Comparison of ENCODE assay signal across 8 cellular contexts in genomic region chr1:65148548-65149390, GRCh38. TPM values are rescaled to one million over a fixed set of nuclear protein-coding genes. Genes with fewer than 3 reads are reported as not detected.
DNase-seq lines count a peak whose midpoint lies in the region; ATAC-seq and TF ChIP-seq lines count a peak whose summit lies in the region.

No MANE protein-coding gene starts in this region.

- peaks cover 29% of the 10 kb centered on the region for H3K79me2 ChIP-seq in GM23338 (replicated peaks; ENCODE audit: insufficient read depth)

- no peaks in the 10 kb centered on the region for H3K36me3 ChIP-seq in GM23338 (ENCODE audit: insufficient read depth)
- H3K36me3 ChIP-seq in ectodermal cell (ENCODE audit: control insufficient read depth, insufficient read depth, low read length) = no peaks in the 10 kb centered on the region

- peak overlapping the region; percentile 74 for H3K4me2 ChIP-seq in GM23338

- H3K27me3 ChIP-seq in GM23338 (ENCODE audit: insufficient read depth) (peaks cover 27% of the 10 kb centered on the region), ectodermal cell (ENCODE audit: control insufficient read depth, insufficient read depth, low read length, poor library complexity, severe bottlenecking) (peaks cover 75% of the 10 kb centered on the region)

- DNase-seq in NCI-H1436 (lab: John Stamatoyannopoulos, UW) = peak; percentile 36
- DNase-seq in NCI-H1436 treated with DMSO at 0.1 percent for 48 hours (lab: John Stamatoyannopoulos, UW) = no peak
- peak; percentile 79 for DNase-seq in GM23338 (ENCODE audit: low spot score)
- DNase-seq in KG1 (lab: John Stamatoyannopoulos, UW) = peak; percentile 38
- peak; percentile 36 to 46 for DNase-seq in lung microvascular endothelial cell (ENCODE audit: low read depth in 2 of 2)
- peak; percentile 44 to 47 for DNase-seq in stimulated activated CD8-positive, alpha-beta memory T cell treated with anti-CD3 and anti-CD28 coated beads, Interleukin-7, amount 100 ng/mL, for 48 hours (ENCODE audit: extremely low read depth in 1 of 2, low read depth in 1 of 2)

- H3K27ac Mint-ChIP-seq in GM23338 = peak overlapping the region; percentile 89

- peaks cover 18% of the 10 kb centered on the region for H3K27me3 Mint-ChIP-seq in GM23338 (ENCODE audit: insufficient read depth, low read depth, poor library complexity)

- H3K9me2 ChIP-seq in GM23338 (ENCODE audit: insufficient read depth) = no peaks in the 10 kb centered on the region

- H3K4me1 Mint-ChIP-seq in GM23338 = peaks cover 64% of the 10 kb centered on the region

- H3K4me1 ChIP-seq in GM23338 (ENCODE audit: insufficient read depth) (peaks cover 42% of the 10 kb centered on the region), ectodermal cell (ENCODE audit: control insufficient read depth, insufficient read depth, low read length) (no peaks in the 10 kb centered on the region)

- peaks cover 15% of the 10 kb centered on the region for H3K36me3 Mint-ChIP-seq in GM23338 (ENCODE audit: low read depth)

- peak overlapping the region; percentile 71 for H3K4me3 ChIP-seq in GM23338
- peak overlapping the region; percentile 55 for H3K4me3 ChIP-seq in WI38 (ENCODE audit: low read depth, low read length)
- H3K4me3 ChIP-seq in ectodermal cell (ENCODE audit: insufficient read depth, low read depth, low read length) = peak overlapping the region; percentile 60

- no peak overlapping the region for H2AFZ ChIP-seq in GM23338

- H3K4me3 Mint-ChIP-seq in GM23338 = peak overlapping the region; percentile 93

- peak overlapping the region; percentile 86 for H3K27ac ChIP-seq in GM23338 (ENCODE audit: low read depth)
- no peak overlapping the region for H3K27ac ChIP-seq in ectodermal cell (ENCODE audit: insufficient read depth, low read depth, low read length, poor library complexity, severe bottlenecking)

- H3K9me3 ChIP-seq in ectodermal cell (ENCODE audit: control insufficient read depth, low read length) = no peaks in the 10 kb centered on the region

- 0% methylated on average over 74 to 75 of the region's 75 CpGs for WGBS in ectodermal cell, 2 experiments

- no peaks in the 10 kb centered on the region for H4K20me1 ChIP-seq in GM23338 (replicated peaks; ENCODE audit: insufficient read depth)

- no peaks in the 10 kb centered on the region for H3K9me3 Mint-ChIP-seq in GM23338

- no peak for TF ChIP-seq CTCF in GM23338 (conservative IDR thresholded peaks at IDR 0.05; ENCODE audit: low read depth in 2 of 2)
- no peak for TF ChIP-seq CTCF in WI38 (IDR thresholded peaks at IDR 0.05; ENCODE audit: low read depth, low read length)

- H3F3A ChIP-seq in GM23338 (replicated peaks; ENCODE audit: low read depth) = peaks cover 25% of the 10 kb centered on the region

- ATAC-seq in GM23338 = peak; percentile 52

TF ChIP-seq in GM23338, 12 proteins besides CTCF, POLR2A, EP300 and RAD21:
- TF ChIP-seq JUNB (IDR thresholded peaks at IDR 0.05; ENCODE audit: unreplicated experiment) (no peak), NANOG (IDR thresholded peaks at IDR 0.05; ENCODE audit: borderline replicate concordance) (no peak), ZNF331 (CRISPR knock-in tag; IDR thresholded peaks at IDR 0.05; ENCODE audit: low read depth) (no peak), POLR2AphosphoS5 (IDR thresholded peaks at IDR 0.05; ENCODE audit: low read depth) (peak; percentile 41; the same call in 1 of the 2 replicates)
- TF ChIP-seq, protein P1, sequence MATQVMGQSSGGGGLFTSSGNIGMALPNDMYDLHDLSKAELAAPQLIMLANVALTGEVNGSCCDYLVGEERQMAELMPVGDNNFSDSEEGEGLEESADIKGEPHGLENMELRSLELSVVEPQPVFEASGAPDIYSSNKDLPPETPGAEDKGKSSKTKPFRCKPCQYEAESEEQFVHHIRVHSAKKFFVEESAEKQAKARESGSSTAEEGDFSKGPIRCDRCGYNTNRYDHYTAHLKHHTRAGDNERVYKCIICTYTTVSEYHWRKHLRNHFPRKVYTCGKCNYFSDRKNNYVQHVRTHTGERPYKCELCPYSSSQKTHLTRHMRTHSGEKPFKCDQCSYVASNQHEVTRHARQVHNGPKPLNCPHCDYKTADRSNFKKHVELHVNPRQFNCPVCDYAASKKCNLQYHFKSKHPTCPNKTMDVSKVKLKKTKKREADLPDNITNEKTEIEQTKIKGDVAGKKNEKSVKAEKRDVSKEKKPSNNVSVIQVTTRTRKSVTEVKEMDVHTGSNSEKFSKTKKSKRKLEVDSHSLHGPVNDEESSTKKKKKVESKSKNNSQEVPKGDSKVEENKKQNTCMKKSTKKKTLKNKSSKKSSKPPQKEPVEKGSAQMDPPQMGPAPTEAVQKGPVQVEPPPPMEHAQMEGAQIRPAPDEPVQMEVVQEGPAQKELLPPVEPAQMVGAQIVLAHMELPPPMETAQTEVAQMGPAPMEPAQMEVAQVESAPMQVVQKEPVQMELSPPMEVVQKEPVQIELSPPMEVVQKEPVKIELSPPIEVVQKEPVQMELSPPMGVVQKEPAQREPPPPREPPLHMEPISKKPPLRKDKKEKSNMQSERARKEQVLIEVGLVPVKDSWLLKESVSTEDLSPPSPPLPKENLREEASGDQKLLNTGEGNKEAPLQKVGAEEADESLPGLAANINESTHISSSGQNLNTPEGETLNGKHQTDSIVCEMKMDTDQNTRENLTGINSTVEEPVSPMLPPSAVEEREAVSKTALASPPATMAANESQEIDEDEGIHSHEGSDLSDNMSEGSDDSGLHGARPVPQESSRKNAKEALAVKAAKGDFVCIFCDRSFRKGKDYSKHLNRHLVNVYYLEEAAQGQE (IDR thresholded peaks at IDR 0.05; ENCODE audit: unreplicated experiment) = no peak

RNA-seq across cellular contexts. Expression of gene AK4, which starts 0.8 kb away (rescaled TPM):
- total RNA-seq in GM23338 (2014; rRNA removed; shearing (Covaris generic)) = 123 and 137 TPM in 2 replicates
- 111 and 127 TPM in 2 replicates for polyA plus RNA-seq in GM23338 (2016; fragmentation: Nextera tagmentation; extraction: Ambion mirVana)
- polyA plus RNA-seq in ectodermal cell (2013, experiment 1 of 4) = 3.8 TPM
- 2.9 TPM for polyA plus RNA-seq in ectodermal cell (2013, experiment 2 of 4)
- polyA plus RNA-seq in ectodermal cell (2013, experiment 3 of 4) = 2.0 TPM
- 3.0 TPM for polyA plus RNA-seq in ectodermal cell (2013, experiment 4 of 4)
- total RNA-seq in lung microvascular endothelial cell = 10.5 and 26.4 TPM in 2 replicates
